ENCODE assay signal across 23 cellular contexts in genomic region chr12:79938843-79939242, GRCh38.
"Had no signal": no experiment of that assay in that cellular context is flagged by ENCODE, and none has a peak within 500 bp of the region (broad histone marks: within the 10 kb centered on the region; RNA-seq: fewer than 3 reads in every experiment).

No MANE protein-coding gene starts in this region.

- H3K9me3 Mint-ChIP-seq: activated B cell treated with CpG ODN at 0.5 μM for 24 hours; activated naive CD4-positive, alpha-beta T cell treated with anti-CD3 and anti-CD28 coated beads, Interleukin-2, amount 50 U/mL, for 72 hours; activated T-helper 2 cell treated with anti-CD3 and anti-CD28 coated beads, Interferon-gamma antibody, Interleukin-2, Interleukin-4, amounts not matched to agents 10 μg/mL and 5 μg/mL and 100 μg/mL, durations not matched to agents 14 hours and 24 hours and 36 hours; mesothelial cell of epicardium; naive B cell; nephron progenitor cell; stimulated activated naive B cell treated with anti-CD40 and anti-IgM and Interleukin-4, amounts not matched to agents 10 μg/mL and 1 μg/mL and 100 μg/mL, for 72 hours had no signal

- ATAC-seq: activated CD8-positive, alpha-beta memory T cell treated with anti-CD3 and anti-CD28 coated beads, Interleukin-2, amount 10 ng/mL, durations not matched to agents 7 days and 5 days; activated CD8-positive, alpha-beta T cell treated with anti-CD3 and anti-CD28 coated beads, Interleukin-2, amount 10 ng/mL, durations not matched to agents 7 days and 5 days; activated naive CD4-positive, alpha-beta T cell treated with anti-CD3 and anti-CD28 coated beads, Interleukin-2, amount 50 U/mL, for 72 hours; foreskin keratinocyte; heart left ventricle; psoas muscle; stimulated activated naive B cell treated with anti-CD40 and anti-IgM and Interleukin-4, amounts not matched to agents 10 μg/mL and 1 μg/mL and 100 μg/mL, for 72 hours; upper lobe of right lung had no signal

- DNase-seq: activated B cell treated with CpG ODN at 0.5 μM for 24 hours; activated CD4-positive, alpha-beta T cell treated with anti-CD3 and anti-CD28 coated beads, Interleukin-2, amount 50 U/mL, for 1 hour; activated CD8-positive, alpha-beta memory T cell treated with anti-CD3 and anti-CD28 coated beads, Interleukin-2, amount 10 ng/mL, durations not matched to agents 7 days and 5 days; activated CD8-positive, alpha-beta T cell treated with anti-CD3 and anti-CD28 coated beads, Interleukin-2, amount 10 ng/mL, durations not matched to agents 7 days and 5 days; activated naive CD4-positive, alpha-beta T cell; activated T-cell treated with anti-CD3 and anti-CD28 coated beads, Interleukin-2, amount 50 U/mL, for 48 hours; central memory CD4-positive, alpha-beta T cell; foreskin keratinocyte; heart left ventricle; naive B cell; nephron progenitor cell; ovary; psoas muscle; stimulated activated CD4-positive, alpha-beta T cell treated with anti-CD3 and anti-CD28 coated beads, Interleukin-15, amount 100 ng/mL, for 24 hours; stimulated activated CD4-positive, alpha-beta T cell treated with anti-CD3 and anti-CD28 coated beads, Interleukin-2, amount 100 ng/mL, for 24 hours; stimulated activated naive B cell treated with anti-CD40 and anti-IgM and Interleukin-4, amounts not matched to agents 10 μg/mL and 1 μg/mL and 100 μg/mL, for 72 hours; stomach; T1000; tibial artery; upper lobe of right lung had no signal

- H3K4me3 Mint-ChIP-seq: activated B cell treated with CpG ODN at 0.5 μM for 24 hours; activated CD8-positive, alpha-beta memory T cell treated with anti-CD3 and anti-CD28 coated beads, Interleukin-2, amount 10 ng/mL, durations not matched to agents 7 days and 5 days; activated CD8-positive, alpha-beta T cell treated with anti-CD3 and anti-CD28 coated beads, Interleukin-2, amount 10 ng/mL, durations not matched to agents 7 days and 5 days; mesothelial cell of epicardium; nephron progenitor cell; stimulated activated naive B cell treated with anti-CD40 and anti-IgM and Interleukin-4, amounts not matched to agents 10 μg/mL and 1 μg/mL and 100 μg/mL, for 72 hours had no signal

- H3K27ac Mint-ChIP-seq: activated B cell treated with CpG ODN at 0.5 μM for 24 hours; activated CD8-positive, alpha-beta memory T cell treated with anti-CD3 and anti-CD28 coated beads, Interleukin-2, amount 10 ng/mL, durations not matched to agents 7 days and 5 days; activated CD8-positive, alpha-beta T cell treated with anti-CD3 and anti-CD28 coated beads, Interleukin-2, amount 10 ng/mL, durations not matched to agents 7 days and 5 days; activated naive CD4-positive, alpha-beta T cell treated with anti-CD3 and anti-CD28 coated beads, Interleukin-2, amount 50 U/mL, for 72 hours; activated T-helper 2 cell treated with anti-CD3 and anti-CD28 coated beads, Interferon-gamma antibody, Interleukin-2, Interleukin-4, amounts not matched to agents 10 μg/mL and 5 μg/mL and 100 μg/mL, durations not matched to agents 14 hours and 24 hours and 36 hours; mesothelial cell of epicardium; naive B cell; nephron progenitor cell; stimulated activated naive B cell treated with anti-CD40 and anti-IgM and Interleukin-4, amounts not matched to agents 10 μg/mL and 1 μg/mL and 100 μg/mL, for 72 hours had no signal

- H3K27me3 Mint-ChIP-seq: activated B cell treated with CpG ODN at 0.5 μM for 24 hours; activated CD8-positive, alpha-beta memory T cell treated with anti-CD3 and anti-CD28 coated beads, Interleukin-2, amount 10 ng/mL, durations not matched to agents 7 days and 5 days; naive B cell; stimulated activated naive B cell treated with anti-CD40 and anti-IgM and Interleukin-4, amounts not matched to agents 10 μg/mL and 1 μg/mL and 100 μg/mL, for 72 hours had no signal

- H3K36me3 Mint-ChIP-seq: mesothelial cell of epicardium had no signal
